ENCODE assay signal across 1 cellular context in genomic region chr1:24319962-24320361, GRCh38.
TF ChIP-seq lines count a peak whose summit lies in the region.

No MANE protein-coding gene starts in this region.

TF ChIP-seq in IMR-90, 13 proteins besides CTCF, POLR2A, EP300 and RAD21:
- no peak for TF ChIP-seq RCOR1 (IDR thresholded peaks at IDR 0.05; ENCODE audit: insufficient replicate concordance, low read length)
- TF ChIP-seq CEBPB (IDR thresholded peaks at IDR 0.05; ENCODE audit: low read depth, low read length): no peak
- no peak for TF ChIP-seq USF2 (IDR thresholded peaks at IDR 0.05; ENCODE audit: low read depth, low read length)
- no peak for TF ChIP-seq NFE2L2 (IDR thresholded peaks at IDR 0.05; ENCODE audit: low read depth, low read length)
- no peak for TF ChIP-seq FOS (IDR thresholded peaks at IDR 0.05; ENCODE audit: low read depth, low read length)
- TF ChIP-seq BHLHE40 (IDR thresholded peaks at IDR 0.05; ENCODE audit: low read depth, low read length): no peak
- TF ChIP-seq MAZ (IDR thresholded peaks at IDR 0.05; ENCODE audit: borderline replicate concordance, low read depth, low read length): no peak
- no peak for TF ChIP-seq MXI1 (IDR thresholded peaks at IDR 0.05; ENCODE audit: borderline replicate concordance, low read depth, low read length)
